Comparison of ENCODE assay signal across 1 cellular context in genomic region chr17:781920-782731, GRCh38.
TF ChIP-seq lines count a peak whose summit lies in the region.

Gene GLOD4 (minus strand): TSS chr17:782280. CDS start chr17:782255, 25 bp downstream.
Gene MRM3 (plus strand): TSS chr17:782353. CDS start chr17:782379, 26 bp downstream.

TF ChIP-seq in HEK293, 187 proteins besides CTCF, POLR2A, EP300 and RAD21 (continued from another document):
- TF ChIP-seq ZNF449 (tag by site-specific recombination; IDR thresholded peaks at IDR 0.05) (0 out of 2 replicates have a peak, but pooled peaks have one; percentile 43), KLF17 (tag by site-specific recombination; IDR thresholded peaks at IDR 0.05) (peak; percentile 93; the same call in 1 of the 2 replicates), ZNF37A (tag by site-specific recombination; IDR thresholded peaks at IDR 0.05) (no peak), ZNF610 (tag by site-specific recombination; IDR thresholded peaks at IDR 0.05; ENCODE audit: borderline replicate concordance) (0 out of 2 replicates have a peak, but pooled peaks have one; percentile 15), ZFP37 (tag by site-specific recombination; IDR thresholded peaks at IDR 0.05) (peak; percentile 96), ZNF707 (tag by site-specific recombination; IDR thresholded peaks at IDR 0.05) (no peak), ZNF324 (tag by site-specific recombination; IDR thresholded peaks at IDR 0.05) (peak; percentile 95), ZNF175 (tag by site-specific recombination; IDR thresholded peaks at IDR 0.05) (no peak), KLF1 (tag by site-specific recombination; IDR thresholded peaks at IDR 0.05) (peak; percentile 74), ZNF473 (tag by site-specific recombination; IDR thresholded peaks at IDR 0.05) (no peak), MYNN (tag by site-specific recombination; IDR thresholded peaks at IDR 0.05; ENCODE audit: borderline replicate concordance) (no peak), ZNF394 (tag by site-specific recombination; IDR thresholded peaks at IDR 0.05; ENCODE audit: borderline replicate concordance) (peak; percentile 74; the same call in 1 of the 2 replicates), ZNF174 (tag by site-specific recombination; IDR thresholded peaks at IDR 0.05) (no peak), ZNF341 (tag by site-specific recombination; IDR thresholded peaks at IDR 0.05; ENCODE audit: low read depth) (peak; percentile 60), ZNF404 (tag by site-specific recombination; IDR thresholded peaks at IDR 0.05) (no peak), ZNF223 (tag by site-specific recombination; IDR thresholded peaks at IDR 0.05) (peak; percentile 78; the same call in 1 of the 2 replicates), ZNF362 (tag by site-specific recombination; IDR thresholded peaks at IDR 0.05) (no peak), ZNF266 (tag by site-specific recombination; IDR thresholded peaks at IDR 0.05; ENCODE audit: low read depth) (no peak), ZNF140 (tag by site-specific recombination; IDR thresholded peaks at IDR 0.05) (no peak), GLIS1 (tag by site-specific recombination; IDR thresholded peaks at IDR 0.05) (peak; percentile 42; the same call in 1 of the 2 replicates), FEZF1 (tag by site-specific recombination; IDR thresholded peaks at IDR 0.05) (no peak; the same call in 1 of the 2 replicates), HOXA7 (CRISPR knock-in tag; IDR thresholded peaks at IDR 0.05; ENCODE audit: borderline replicate concordance) (no peak), ZNF747 (tag by site-specific recombination; IDR thresholded peaks at IDR 0.05) (no peak), ZNF510 (tag by site-specific recombination; IDR thresholded peaks at IDR 0.05; ENCODE audit: insufficient replicate concordance) (no peak), ZNF488 (tag by site-specific recombination; IDR thresholded peaks at IDR 0.05) (no peak), ZNF560 (tag by site-specific recombination; IDR thresholded peaks at IDR 0.05; ENCODE audit: borderline replicate concordance) (no peak), ZNF24 (tag by site-specific recombination; IDR thresholded peaks at IDR 0.05) (peak; percentile 71; the same call in 1 of the 2 replicates), ZNF785 (tag by site-specific recombination; IDR thresholded peaks at IDR 0.05) (0 out of 2 replicates have a peak, but pooled peaks have one; percentile 71), ZNF121 (tag by site-specific recombination; IDR thresholded peaks at IDR 0.05) (no peak; the same call in 1 of the 2 replicates), ZNF292 (tag by site-specific recombination; IDR thresholded peaks at IDR 0.05; ENCODE audit: borderline replicate concordance, low read depth) (no peak), SETDB1 (IDR thresholded peaks at IDR 0.05; ENCODE audit: insufficient read length, low read length) (no peak), OSR2 (tag by site-specific recombination; IDR thresholded peaks at IDR 0.05) (no peak), ZNF280C (tag by site-specific recombination; IDR thresholded peaks at IDR 0.05) (no peak), REST (tag by site-specific recombination; IDR thresholded peaks at IDR 0.05) (peak; percentile 28), ZNF202 (tag by site-specific recombination; IDR thresholded peaks at IDR 0.05; ENCODE audit: borderline replicate concordance) (no peak), TSHZ1 (tag by site-specific recombination; IDR thresholded peaks at IDR 0.05; ENCODE audit: borderline replicate concordance) (0 out of 2 replicates have a peak, but pooled peaks have one; percentile 6), ZNF664 (tag by site-specific recombination; IDR thresholded peaks at IDR 0.05) (no peak), ZNF184 (tag by site-specific recombination; IDR thresholded peaks at IDR 0.05) (no peak), ZBTB8A (tag by site-specific recombination; IDR thresholded peaks at IDR 0.05) (peak; percentile 94), ZNF529 (tag by site-specific recombination; IDR thresholded peaks at IDR 0.05; ENCODE audit: insufficient replicate concordance) (no peak), KLF16 (tag by site-specific recombination; IDR thresholded peaks at IDR 0.05) (peak; percentile 94), ZNF416 (tag by site-specific recombination; IDR thresholded peaks at IDR 0.05) (no peak), KLF10 (tag by site-specific recombination; IDR thresholded peaks at IDR 0.05) (peak; percentile 87), PRDM4 (tag by site-specific recombination; IDR thresholded peaks at IDR 0.05) (peak; percentile 40; the same call in 1 of the 2 replicates), KLF8 (tag by site-specific recombination; IDR thresholded peaks at IDR 0.05) (peak; percentile 93), IKZF3 (tag by site-specific recombination; IDR thresholded peaks at IDR 0.05) (no peak), ZNF521 (tag by site-specific recombination; IDR thresholded peaks at IDR 0.05) (no peak), PRDM1 (tag by site-specific recombination; IDR thresholded peaks at IDR 0.05) (no peak)
